Comparison of ENCODE assay signal across 18 cellular contexts in genomic region chr15:53462631-53463030, GRCh38.
"Had no signal": no experiment of that assay in that cellular context is flagged by ENCODE, and none has a peak within 500 bp of the region (broad histone marks: within the 10 kb centered on the region; RNA-seq: fewer than 3 reads in every experiment).

No MANE protein-coding gene starts in this region.

- ATAC-seq: left lobe of liver; naive thymus-derived CD4-positive, alpha-beta T cell; psoas muscle had no signal

- H3K9ac ChIP-seq: parathyroid adenoma had no signal

- H3K36me3 ChIP-seq: esophagus squamous epithelium, sigmoid colon had no signal

- H3K4me1 Mint-ChIP-seq: immature natural killer cell; naive thymus-derived CD4-positive, alpha-beta T cell; nephron progenitor cell had no signal

- H3K36me3 Mint-ChIP-seq: immature natural killer cell; naive thymus-derived CD4-positive, alpha-beta T cell had no signal

- FAIRE-seq: colon, kidney had no signal

- H3K4me3 Mint-ChIP-seq: immature natural killer cell; naive thymus-derived CD4-positive, alpha-beta T cell; nephron progenitor cell had no signal

- H3K27ac Mint-ChIP-seq: immature natural killer cell; naive thymus-derived CD4-positive, alpha-beta T cell; nephron progenitor cell had no signal

- H3K4me3 ChIP-seq: esophagus squamous epithelium, psoas muscle, sigmoid colon, skin epidermis had no signal

- H3K4me1 ChIP-seq: esophagus squamous epithelium, parathyroid adenoma, psoas muscle, sigmoid colon had no signal

- H2AFZ ChIP-seq: parathyroid adenoma had no signal

- H3K27ac ChIP-seq: esophagus squamous epithelium, parathyroid adenoma, psoas muscle, sigmoid colon, skin epidermis had no signal

- DNase-seq: dermis blood vessel endothelial cell; esophagus squamous epithelium; foreskin fibroblast; immature natural killer cell; kidney; mammary epithelial cell; naive thymus-derived CD4-positive, alpha-beta T cell; nephron progenitor cell; psoas muscle; sigmoid colon; stimulated activated CD4-positive, alpha-beta T cell treated with anti-CD3 and anti-CD28 coated beads, Interleukin-2, amount 100 ng/mL, for 24 hours; stimulated activated CD4-positive, alpha-beta T cell treated with anti-CD3 and anti-CD28 coated beads, Interleukin-4, amount 100 ng/mL, for 4 hours; stimulated activated naive CD4-positive, alpha-beta T cell treated with Interleukin-2 at 50 U/mL for 16 hours; trophoblast cell had no signal

- H3K9me3 ChIP-seq: psoas muscle had no signal

- H3K79me2 ChIP-seq: parathyroid adenoma had no signal

- H3K27me3 ChIP-seq: esophagus squamous epithelium, sigmoid colon had no signal
